12 cellular contexts compared by ENCODE assay signal in the genomic region with DNA sequence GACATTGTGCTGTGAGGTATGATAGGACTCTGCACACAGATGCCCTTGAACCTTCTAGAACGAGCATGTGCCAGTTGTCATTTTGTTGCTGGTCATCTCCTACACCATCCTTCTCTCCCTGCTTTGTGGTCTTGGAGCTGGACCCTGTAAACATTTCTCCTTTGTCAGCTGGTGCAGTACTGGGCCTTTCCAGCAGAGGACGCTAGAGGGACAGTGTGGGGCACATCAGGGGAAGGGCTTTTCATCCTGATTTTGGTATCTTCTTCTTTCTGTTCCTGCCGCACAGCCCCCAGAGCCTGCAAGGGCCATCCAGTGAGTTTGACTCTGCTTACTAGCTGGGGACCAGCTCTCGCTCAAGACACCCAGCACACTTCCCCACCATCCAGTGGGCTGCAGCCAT.
DNase-seq lines count a peak whose midpoint lies in the region; ATAC-seq and TF ChIP-seq lines count a peak whose summit lies in the region.
"Had no signal": no experiment of that assay in that cellular context is flagged by ENCODE, and none has a peak within 500 bp of the region (broad histone marks: within the 10 kb centered on the region; RNA-seq: fewer than 3 reads in every experiment).

No MANE protein-coding gene starts in this region.

- DNase-seq in Calu3 (no peak), HFF-Myc (ENCODE audit: extremely low read depth, low read depth) (no peak), kidney epithelial cell (ENCODE audit: low read depth) (no peak), HT-29 (ENCODE audit: low spot score) (no peak), anterior cingulate cortex (lab: John Stamatoyannopoulos, UW) (no peak)
- DNase-seq: activated CD4-positive, alpha-beta T cell treated with anti-CD3 and anti-CD28 coated beads, Interleukin-2, amount 10 ng/mL, durations not matched to agents 24 days and 14 days; NCI-H2029 treated with DMSO at 0.1 percent for 48 hours; stimulated activated naive CD8-positive, alpha-beta T cell treated with anti-CD3 and anti-CD28 coated beads, Interleukin-15, Interleukin-2, amounts not matched to agents 100 U/mL and 50 U/mL, for 24 hours had no signal

- no peaks in the 10 kb centered on the region for H3K27me3 Mint-ChIP-seq in Calu3 (ENCODE audit: unreplicated experiment)
- H3K27me3 Mint-ChIP-seq: activated CD4-positive, alpha-beta T cell treated with anti-CD3 and anti-CD28 coated beads, Interleukin-2, amount 10 ng/mL, durations not matched to agents 24 days and 14 days had no signal

- peaks cover 8% of the 10 kb centered on the region for H3K4me1 Mint-ChIP-seq in Calu3 (ENCODE audit: low read depth, unreplicated experiment)
- H3K4me1 Mint-ChIP-seq: activated CD4-positive, alpha-beta T cell treated with anti-CD3 and anti-CD28 coated beads, Interleukin-2, amount 10 ng/mL, durations not matched to agents 24 days and 14 days had no signal

- TF ChIP-seq CTCF in Calu3 (IDR thresholded peaks at IDR 0.05; ENCODE audit: unreplicated experiment) (peak; percentile 59), HFF-Myc (IDR thresholded peaks at IDR 0.05; ENCODE audit: low read depth, low read length, missing control alignments) (peak; percentile 32), VCaP (conservative IDR thresholded peaks at IDR 0.05) (peak; percentile 53), kidney epithelial cell (IDR thresholded peaks at IDR 0.05; ENCODE audit: insufficient read depth, low read length, poor library complexity, severe bottlenecking) (peak; percentile 36)

- CTCF ChIA-PET in Calu3 (lab: Charles Lee): no interaction called here

- H3K4me3 ChIP-seq in HFF-Myc (replicated peaks; ENCODE audit: low read depth, low read length) (no peak overlapping the region), kidney epithelial cell (ENCODE audit: low read depth, low read length) (no peak overlapping the region)

- H3K27ac Mint-ChIP-seq in Calu3 (ENCODE audit: unreplicated experiment): no peak overlapping the region
- H3K27ac Mint-ChIP-seq: activated CD4-positive, alpha-beta T cell treated with anti-CD3 and anti-CD28 coated beads, Interleukin-2, amount 10 ng/mL, durations not matched to agents 24 days and 14 days; natural killer cell treated with Interleukin-12 subunit alpha and Interleukin-12 subunit beta and Interleukin-15 and Interleukin-18, amount 100 ng/mL, for 72 hours had no signal

- H3K9me3 Mint-ChIP-seq in Calu3 (ENCODE audit: low read depth, unreplicated experiment): no peaks in the 10 kb centered on the region
- H3K9me3 Mint-ChIP-seq: activated CD4-positive, alpha-beta T cell treated with anti-CD3 and anti-CD28 coated beads, Interleukin-2, amount 10 ng/mL, durations not matched to agents 24 days and 14 days; natural killer cell treated with Interleukin-12 subunit alpha and Interleukin-12 subunit beta and Interleukin-15 and Interleukin-18, amount 100 ng/mL, for 72 hours had no signal

- H3K27me3 ChIP-seq in kidney epithelial cell (ENCODE audit: control insufficient read depth, insufficient read depth, low read length): no peaks in the 10 kb centered on the region

- no peaks in the 10 kb centered on the region for H3K36me3 ChIP-seq in kidney epithelial cell (ENCODE audit: control insufficient read depth, insufficient read depth, low read length)

- intact Hi-C loops in Calu3 (cut with micrococcal nuclease; ENCODE audit: unreplicated experiment): no loop called here

- BruUV-seq in Calu3 (replicated peaks; lab: Mats Ljungman, UMichigan): no TSS peak

- H3K27ac ChIP-seq in VCaP: no peak overlapping the region

- ATAC-seq in GM19397 (IDR thresholded peaks at IDR 0.05; ENCODE audit: unreplicated experiment) (no peak), HG02571 (IDR thresholded peaks at IDR 0.05; ENCODE audit: unreplicated experiment) (no peak)
- ATAC-seq: natural killer cell treated with Interleukin-12 subunit alpha and Interleukin-12 subunit beta and Interleukin-15 and Interleukin-18, amount 100 ng/mL, for 72 hours; stimulated activated naive CD8-positive, alpha-beta T cell treated with anti-CD3 and anti-CD28 coated beads, Interleukin-15, Interleukin-2, amounts not matched to agents 100 U/mL and 50 U/mL, for 24 hours had no signal

- H3K4me3 Mint-ChIP-seq in Calu3 (ENCODE audit: low read depth, unreplicated experiment): no peak overlapping the region
- H3K4me3 Mint-ChIP-seq: activated CD4-positive, alpha-beta T cell treated with anti-CD3 and anti-CD28 coated beads, Interleukin-2, amount 10 ng/mL, durations not matched to agents 24 days and 14 days; natural killer cell treated with Interleukin-12 subunit alpha and Interleukin-12 subunit beta and Interleukin-15 and Interleukin-18, amount 100 ng/mL, for 72 hours had no signal

- H3K36me3 Mint-ChIP-seq in Calu3 (ENCODE audit: insufficient read depth, unreplicated experiment): no peaks in the 10 kb centered on the region
- H3K36me3 Mint-ChIP-seq: natural killer cell treated with Interleukin-12 subunit alpha and Interleukin-12 subunit beta and Interleukin-15 and Interleukin-18, amount 100 ng/mL, for 72 hours had no signal
